ENCODE assay signal across 21 cellular contexts in genomic region chr17:17624776-17625175, GRCh38. TPM values are rescaled to one million over a fixed set of nuclear protein-coding genes. Genes with fewer than 3 reads are reported as not detected.
DNase-seq lines count a peak whose midpoint lies in the region; ATAC-seq, FAIRE-seq and TF ChIP-seq lines count a peak whose summit lies in the region.
"Had no signal": no experiment of that assay in that cellular context is flagged by ENCODE, and none has a peak within 500 bp of the region (broad histone marks: within the 10 kb centered on the region; RNA-seq: fewer than 3 reads in every experiment).

No MANE protein-coding gene starts in this region.

- no peak overlapping the region for H2AK5ac ChIP-seq in mesenchymal stem cell (ENCODE audit: low read length, severe bottlenecking)

- TF ChIP-seq CTCF in liver (IDR thresholded peaks at IDR 0.05; ENCODE audit: low read depth, low read length, missing input control) (no peak), HepG2 (CRISPR knock-in tag; IDR thresholded peaks at IDR 0.05) (no peak)

- no peak overlapping the region for H4K8ac ChIP-seq in mesenchymal stem cell (ENCODE audit: low read length)

- H3K79me1 ChIP-seq in mesenchymal stem cell (replicated peaks; ENCODE audit: low read length, poor library complexity, severe bottlenecking), result no peaks in the 10 kb centered on the region

- H2BK5ac ChIP-seq in mesenchymal stem cell (ENCODE audit: low read depth, low read length, poor library complexity, severe bottlenecking), result no peak overlapping the region

- no peak overlapping the region for H4K91ac ChIP-seq in mesenchymal stem cell (ENCODE audit: low read length)

- no peak for TF ChIP-seq POLR2A in HepG2 (IDR thresholded peaks at IDR 0.05; ENCODE audit: insufficient read depth in 1 of 2, low read depth in 2 of 2, low read length in 2 of 2)

- no peak overlapping the region for H3K23ac ChIP-seq in mesenchymal stem cell (ENCODE audit: low read length in 2 of 2)

- no peaks in the 10 kb centered on the region for H3K36me3 ChIP-seq in liver (ENCODE audit: control insufficient read depth in 4 of 4, insufficient read depth in 3 of 4, low read depth in 1 of 4, low read length in 3 of 4)
- H3K36me3 ChIP-seq in HepG2 (replicated peaks in 1 of 2; ENCODE audit: control insufficient read depth in 1 of 2, insufficient read depth in 2 of 2, low read length in 2 of 2), result no peaks in the 10 kb centered on the region
- no peaks in the 10 kb centered on the region for H3K36me3 ChIP-seq in mesenchymal stem cell (ENCODE audit: control insufficient read depth in 1 of 2, insufficient read depth in 2 of 2, low read depth in 1 of 2, low read length in 2 of 2)
- H3K36me3 ChIP-seq: BLaER1 had no signal

- H2BK120ac ChIP-seq in mesenchymal stem cell (ENCODE audit: low read depth, low read length), result no peak overlapping the region

- no peak overlapping the region for H3K4me3 ChIP-seq in liver (ENCODE audit: low read depth in 1 of 3, low read length in 3 of 3)
- no peak overlapping the region for H3K4me3 ChIP-seq in HepG2 (replicated peaks in 1 of 3; ENCODE audit: insufficient read depth in 1 of 3, low read depth in 2 of 3, low read length in 3 of 3)
- H3K4me3 ChIP-seq in mesenchymal stem cell (ENCODE audit: insufficient read depth in 1 of 2, low read depth in 1 of 2, low read length in 2 of 2), result peak overlapping the region in 1 of 2 experiments; percentile 24
- H3K4me3 ChIP-seq: BLaER1 had no signal

- no TSS peak for BruUV-seq in HepG2 (replicated peaks; lab: Mats Ljungman, UMichigan)

- no peak overlapping the region for H2BK15ac ChIP-seq in mesenchymal stem cell (ENCODE audit: low read depth, poor library complexity, severe bottlenecking)

- H3K27ac ChIP-seq in liver (ENCODE audit: low read depth in 1 of 2, low read length in 2 of 2), result no peak overlapping the region
- no peak overlapping the region for H3K27ac ChIP-seq in HepG2 (ENCODE audit: extremely low read length, insufficient read depth, low read length)
- no peak overlapping the region for H3K27ac ChIP-seq in mesenchymal stem cell (ENCODE audit: low read length, poor library complexity, severe bottlenecking)
- H3K27ac ChIP-seq: BLaER1, KMS-11 had no signal

- CTCF ChIA-PET in HepG2 (lab: Yijun Ruan, JAX; ENCODE audit: low intra/inter-chr PET ratio, low total read pairs), result no interaction called here

- no peaks in the 10 kb centered on the region for H3K79me2 ChIP-seq in HepG2 (ENCODE audit: insufficient read depth, low read length)

- in situ Hi-C loops in HepG2 (cut with HindIII; ENCODE audit: extremely low pct_ligation_motif_present, low pct_unique_long_range_greater_than_20kb), result no loop called here

- H3K4ac ChIP-seq in mesenchymal stem cell (ENCODE audit: low read depth in 1 of 2, low read length in 2 of 2), result no peak overlapping the region

- no peaks in the 10 kb centered on the region for H4K20me1 ChIP-seq in HepG2 (ENCODE audit: insufficient read depth, low read length)
- H4K20me1 ChIP-seq: BLaER1 had no signal

- no peaks in the 10 kb centered on the region for H3K27me3 ChIP-seq in liver (ENCODE audit: control insufficient read depth in 4 of 4, insufficient read depth in 4 of 4, low read length in 3 of 4)
- H3K27me3 ChIP-seq in HepG2 (ENCODE audit: control insufficient read depth in 1 of 2, insufficient read depth in 2 of 2, low read length in 2 of 2), result peaks cover 2 to 20% of the 10 kb centered on the region in 2 experiments; a peak in 3 of 5 replicates
- H3K27me3 ChIP-seq in mesenchymal stem cell (ENCODE audit: control insufficient read depth in 1 of 2, insufficient read depth in 1 of 2, low read length in 2 of 2), result peaks cover 10 to 21% of the 10 kb centered on the region in 2 experiments
- H3K27me3 ChIP-seq: BLaER1 had no signal

- 83% methylated on average over 8 of the region's 8 CpGs for WGBS in liver
- 48% methylated on average over 7 of the region's 8 CpGs for WGBS in HepG2 (ENCODE audit: low lambda C conversion rate)
- 56% methylated on average over 8 of the region's 8 CpGs for WGBS in mesenchymal stem cell

- peak overlapping the region in 1 of 2 experiments; percentile 83 for H3K14ac ChIP-seq in mesenchymal stem cell (ENCODE audit: low read length in 2 of 2)

- no peak overlapping the region for H2AFZ ChIP-seq in HepG2 (ENCODE audit: low read length)
- H2AFZ ChIP-seq in mesenchymal stem cell (ENCODE audit: low read depth, low read length), result no peak overlapping the region

- no peak for ATAC-seq in HepG2
- ATAC-seq in GM18498 (IDR thresholded peaks at IDR 0.05; ENCODE audit: unreplicated experiment), result no peak
- ATAC-seq: HCT116 had no signal

- FAIRE-seq in HepG2 (lab: Jason Lieb, UNC) (no peak), endometrium (lab: Jason Lieb, UNC) (peak; percentile 66)
- FAIRE-seq: D721Med had no signal

- DNase-seq in HepG2 (ENCODE audit: low spot score) (no peak), mesenchymal stem cell (peak; percentile 41), ecto neural progenitor cell (ENCODE audit: low spot score) (no peak), NCI-H526 treated with DMSO at 0.1 percent for 48 hours (lab: John Stamatoyannopoulos, UW) (no peak)
- DNase-seq: CD4-positive, CD25-positive, alpha-beta regulatory T cell; DMS53; MM.1S; NCI-H1092 treated with DMSO at 0.1 percent for 48 hours; NCI-H1436; NCI-H187; NCI-H2081 treated with DMSO at 0.1 percent for 48 hours; NCI-H2171; NCI-H226; NCI-H510A had no signal

- intact Hi-C loops in HepG2 (cut with micrococcal nuclease; ENCODE audit: unreplicated experiment), result no loop called here

- no peak for TF ChIP-seq RAD21 in liver (IDR thresholded peaks at IDR 0.05)
- TF ChIP-seq RAD21 in HepG2 (CRISPR knock-in tag; IDR thresholded peaks at IDR 0.05), result no peak

- H3K9ac ChIP-seq in liver (ENCODE audit: low read depth in 1 of 2, low read length in 2 of 2) (no peak overlapping the region), HepG2 (ENCODE audit: insufficient read depth, low read depth, low read length) (no peak overlapping the region), mesenchymal stem cell (ENCODE audit: low read length) (no peak overlapping the region)
- H3K9ac ChIP-seq: BLaER1, KMS-11 had no signal

- POLR2A ChIA-PET in HepG2 (lab: Yijun Ruan, JAX), result no interaction called here

- no peak overlapping the region for H3K4me2 ChIP-seq in HepG2 (ENCODE audit: low read depth, low read length)
- H3K4me2 ChIP-seq in mesenchymal stem cell (ENCODE audit: low read length, poor library complexity, severe bottlenecking), result no peak overlapping the region
- H3K4me2 ChIP-seq: BLaER1, KMS-11 had no signal

- H3K4me1 ChIP-seq in liver (ENCODE audit: control insufficient read depth in 4 of 4, insufficient read depth in 4 of 4, low read length in 3 of 4), result no peaks in the 10 kb centered on the region
- H3K4me1 ChIP-seq in HepG2 (ENCODE audit: insufficient read depth, low read length), result peaks cover 18% of the 10 kb centered on the region
- peaks cover 8% of the 10 kb centered on the region for H3K4me1 ChIP-seq in mesenchymal stem cell (ENCODE audit: control insufficient read depth, insufficient read depth, low read depth, low read length)

- TF ChIP-seq EP300 in HepG2 (IDR thresholded peaks at IDR 0.05; ENCODE audit: low read depth in 2 of 2, low read length in 2 of 2) (no peak), HepG2 (CRISPR knock-in tag; IDR thresholded peaks at IDR 0.05; ENCODE audit: borderline replicate concordance) (no peak)

- H3K9me3 ChIP-seq in liver (ENCODE audit: control insufficient read depth in 4 of 4, low read length in 3 of 4) (no peaks in the 10 kb centered on the region), HepG2 (ENCODE audit: low read length) (no peaks in the 10 kb centered on the region), mesenchymal stem cell (ENCODE audit: control insufficient read depth, low read length) (no peaks in the 10 kb centered on the region)

- no peak overlapping the region for H2BK12ac ChIP-seq in mesenchymal stem cell (ENCODE audit: low read length in 2 of 2)

- H3K18ac ChIP-seq in mesenchymal stem cell (ENCODE audit: low read depth in 1 of 2, low read length in 2 of 2), result no peak overlapping the region

RNA-seq across cellular contexts. Expression of gene PEMT, which starts 33.3 kb away (rescaled TPM):
- total RNA-seq in liver (100 to 1,000 TPM in 1 of 2 donors, 10 to 100 TPM in 1; 64.6 to 180 TPM), HepG2 (2016; rRNA removed; fragmentation: Illumina TruSeq; extraction: Trizol) (16.4 and 31.7 TPM in 2 replicates)
- polyA plus RNA-seq in liver (100 to 1,000 TPM; 189 to 211 TPM), HepG2 (2011; rRNA removed) (43.6 and 61.4 TPM in 2 replicates)
- 38.2 and 45.8 TPM in 2 replicates for total RNA-seq in HepG2 (2016; cell fraction: cytosol; rRNA removed; fragmentation: Illumina TruSeq; extraction: Trizol; ENCODE audit: low read depth)
- 16.3 and 32.5 TPM in 2 replicates for total RNA-seq in HepG2 (2016; cell fraction: insoluble cytoplasmic fraction; rRNA removed; fragmentation: Illumina TruSeq; extraction: Trizol)
- 31.0 and 42.8 TPM in 2 replicates for total RNA-seq in HepG2 (2016; cell fraction: membrane; rRNA removed; fragmentation: Illumina TruSeq; extraction: Trizol)
- 15.8 and 21.7 TPM in 2 replicates for total RNA-seq in HepG2 (2016; cell fraction: nucleus; rRNA removed; fragmentation: Illumina TruSeq; extraction: Trizol)
- polyA plus RNA-seq in HepG2 (2011; cell fraction: cytosol; rRNA removed), result 54.3 and 73.8 TPM in 2 replicates
- polyA plus RNA-seq in HepG2 (2011; cell fraction: nucleus; rRNA removed), result 36.9 and 41.0 TPM in 2 replicates
- 38.0 and 42.3 TPM in 2 replicates for polyA plus RNA-seq in HepG2 (2012)
- polyA plus RNA-seq in HepG2 (2016; cell fraction: cytosol; fragmentation: Illumina TruSeq; extraction: Trizol; ENCODE audit: low read depth), result 46.1 and 58.0 TPM in 2 replicates
- polyA plus RNA-seq in HepG2 (2016; cell fraction: insoluble cytoplasmic fraction; fragmentation: Illumina TruSeq; extraction: Trizol; ENCODE audit: low read depth), result 24.1 and 25.5 TPM in 2 replicates
- 38.1 and 45.2 TPM in 2 replicates for polyA plus RNA-seq in HepG2 (2016; cell fraction: membrane; fragmentation: Illumina TruSeq; extraction: Trizol; ENCODE audit: low read depth)
- 39.8 and 40.0 TPM in 2 replicates for polyA plus RNA-seq in HepG2 (2016; cell fraction: nucleus; fragmentation: Illumina TruSeq; extraction: Trizol; ENCODE audit: insufficient read depth, low read depth)
- polyA minus RNA-seq in HepG2 (2011; rRNA and poly(A)+ RNA removed; ENCODE audit: low replicate concordance), result 51.2 and 54.0 TPM in 2 replicates
- polyA minus RNA-seq in HepG2 (2011; cell fraction: cytosol; rRNA and poly(A)+ RNA removed), result 20.3 and 22.0 TPM in 2 replicates
- 6.6 and 8.5 TPM in 2 replicates for polyA minus RNA-seq in HepG2 (2011; cell fraction: nucleus; rRNA and poly(A)+ RNA removed)
- 19.1 TPM for polyA plus RNA-seq in mesenchymal stem cell (2013, experiment 1 of 2)
- polyA plus RNA-seq in mesenchymal stem cell (2013, experiment 2 of 2), result 20.6 TPM

RNA-seq across cellular contexts. Expression of gene RAI1, which starts 56.5 kb away (rescaled TPM):
- total RNA-seq in liver (1 to 10 TPM; 5.8 to 7.6 TPM), HepG2 (2016; rRNA removed; fragmentation: Illumina TruSeq; extraction: Trizol) (5.1 and 5.2 TPM in 2 replicates)
- polyA plus RNA-seq in liver (1 to 10 TPM in 1 of 2 donors, under 1 TPM in 1; 0.57 to 4.7 TPM), HepG2 (2011; rRNA removed) (3.4 and 3.9 TPM in 2 replicates)
- 2.6 and 3.4 TPM in 2 replicates for total RNA-seq in HepG2 (2016; cell fraction: cytosol; rRNA removed; fragmentation: Illumina TruSeq; extraction: Trizol; ENCODE audit: low read depth)
- 5.2 and 5.4 TPM in 2 replicates for total RNA-seq in HepG2 (2016; cell fraction: insoluble cytoplasmic fraction; rRNA removed; fragmentation: Illumina TruSeq; extraction: Trizol)
- total RNA-seq in HepG2 (2016; cell fraction: membrane; rRNA removed; fragmentation: Illumina TruSeq; extraction: Trizol), result 4.3 and 5.6 TPM in 2 replicates
- 7.2 and 9.2 TPM in 2 replicates for total RNA-seq in HepG2 (2016; cell fraction: nucleus; rRNA removed; fragmentation: Illumina TruSeq; extraction: Trizol)
- 1.9 and 2.7 TPM in 2 replicates for polyA plus RNA-seq in HepG2 (2011; cell fraction: cytosol; rRNA removed)
- 15.5 and 22.7 TPM in 2 replicates for polyA plus RNA-seq in HepG2 (2011; cell fraction: nucleus; rRNA removed)
- 6.0 and 9.1 TPM in 2 replicates for polyA plus RNA-seq in HepG2 (2012)
- 3.8 and 4.7 TPM in 2 replicates for polyA plus RNA-seq in HepG2 (2016; cell fraction: cytosol; fragmentation: Illumina TruSeq; extraction: Trizol; ENCODE audit: low read depth)
- polyA plus RNA-seq in HepG2 (2016; cell fraction: insoluble cytoplasmic fraction; fragmentation: Illumina TruSeq; extraction: Trizol; ENCODE audit: low read depth), result 8.3 and 10.1 TPM in 2 replicates
- 5.1 and 5.2 TPM in 2 replicates for polyA plus RNA-seq in HepG2 (2016; cell fraction: membrane; fragmentation: Illumina TruSeq; extraction: Trizol; ENCODE audit: low read depth)
- polyA plus RNA-seq in HepG2 (2016; cell fraction: nucleus; fragmentation: Illumina TruSeq; extraction: Trizol; ENCODE audit: insufficient read depth, low read depth), result 24.6 and 26.3 TPM in 2 replicates
- 7.4 and 12.2 TPM in 2 replicates for polyA minus RNA-seq in HepG2 (2011; rRNA and poly(A)+ RNA removed; ENCODE audit: low replicate concordance)
- polyA minus RNA-seq in HepG2 (2011; cell fraction: cytosol; rRNA and poly(A)+ RNA removed), result 6.2 and 6.7 TPM in 2 replicates
- 9.0 and 12.1 TPM in 2 replicates for polyA minus RNA-seq in HepG2 (2011; cell fraction: nucleus; rRNA and poly(A)+ RNA removed)
- 24.1 TPM for polyA plus RNA-seq in mesenchymal stem cell (2013, experiment 1 of 2)
- 22.8 TPM for polyA plus RNA-seq in mesenchymal stem cell (2013, experiment 2 of 2)
